In the genomic region with DNA sequence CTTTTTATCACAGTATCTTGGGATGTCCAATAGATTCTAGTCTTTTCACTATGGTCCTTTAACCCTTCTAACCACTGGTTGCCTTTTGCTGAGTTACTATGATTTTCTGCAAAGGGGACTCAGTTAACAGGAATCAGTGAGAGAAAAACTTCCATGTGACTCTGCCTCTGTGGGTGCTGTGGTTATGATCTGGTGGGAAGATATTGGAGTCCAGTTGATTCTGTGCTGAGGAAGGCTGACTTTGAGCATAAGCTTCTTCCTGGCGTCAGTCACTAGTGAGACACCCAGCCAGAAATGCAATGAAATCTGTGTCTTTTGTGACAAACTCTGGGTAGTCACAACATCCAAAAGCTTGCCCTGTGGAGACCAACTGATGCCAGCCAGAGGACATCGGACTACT, we compare ENCODE assay signal across 23 cellular contexts.
"Had no signal": no experiment of that assay in that cellular context is flagged by ENCODE, and none has a peak within 500 bp of the region (broad histone marks: within the 10 kb centered on the region; RNA-seq: fewer than 3 reads in every experiment).

No MANE protein-coding gene starts in this region.

- H3K27me3 ChIP-seq: body of pancreas, foreskin keratinocyte, tibial artery had no signal

- H3K9me3 Mint-ChIP-seq: activated B cell treated with CpG ODN at 0.5 μM for 24 hours; activated naive CD4-positive, alpha-beta T cell treated with anti-CD3 and anti-CD28 coated beads for 36 hours; activated naive CD8-positive, alpha-beta T cell treated with anti-CD3 and anti-CD28 coated beads, Interleukin-2, amount 10 ng/mL, durations not matched to agents 7 days and 5 days; dendritic cell treated with granulocyte-macrophage colony-stimulating factor and Interleukin-4, amounts not matched to agents 40 ng/mL and 50 ng/mL, for 4 days; naive B cell; stimulated activated naive CD8-positive, alpha-beta T cell treated with anti-CD3 and anti-CD28 coated beads, Interleukin-15, Interleukin-2, amounts not matched to agents 100 ng/mL and 50 ng/mL, for 24 hours had no signal

- H3K36me3 Mint-ChIP-seq: activated naive CD8-positive, alpha-beta T cell treated with anti-CD3 and anti-CD28 coated beads, Interleukin-2, amount 10 ng/mL, durations not matched to agents 7 days and 5 days; naive B cell had no signal

- ATAC-seq: body of pancreas, foreskin keratinocyte, left lobe of liver, lower lobe of right lung, mucosa of descending colon had no signal

- H3K4me3 ChIP-seq: body of pancreas, lower lobe of right lung, mucosa of descending colon, prostate gland, tibial artery had no signal

- H3K4me3 Mint-ChIP-seq: activated B cell treated with CpG ODN at 0.5 μM for 24 hours; activated naive CD4-positive, alpha-beta T cell treated with anti-CD3 and anti-CD28 coated beads for 36 hours; activated naive CD8-positive, alpha-beta T cell treated with anti-CD3 and anti-CD28 coated beads, Interleukin-2, amount 10 ng/mL, durations not matched to agents 7 days and 5 days; dendritic cell treated with granulocyte-macrophage colony-stimulating factor and Interleukin-4, amounts not matched to agents 40 ng/mL and 50 ng/mL, for 4 days; naive B cell; stimulated activated naive CD8-positive, alpha-beta T cell treated with anti-CD3 and anti-CD28 coated beads, Interleukin-15, Interleukin-2, amounts not matched to agents 100 ng/mL and 50 ng/mL, for 24 hours had no signal

- DNase-seq: activated B cell treated with CpG ODN at 0.5 μM for 24 hours; activated CD4-positive, alpha-beta T cell treated with anti-CD3 and anti-CD28 coated beads for 4 hours; activated CD4-positive, alpha-beta T cell treated with anti-CD3 and anti-CD28 coated beads, Interleukin-2, amount 50 U/mL, for 48 hours; activated effector memory CD4-positive, alpha-beta T cell treated with Interleukin-2 at 50 U/mL for 16 hours; activated naive CD4-positive, alpha-beta T cell treated with anti-CD3 and anti-CD28 coated beads for 36 hours; activated naive CD8-positive, alpha-beta T cell treated with anti-CD3 and anti-CD28 coated beads, Interleukin-2, amount 10 ng/mL, durations not matched to agents 7 days and 5 days; activated T-cell treated with anti-CD3 and anti-CD28 coated beads, Interleukin-2, amount 50 U/mL, for 48 hours; amniotic stem cell; body of pancreas; effector CD4-positive, alpha-beta T cell; foreskin keratinocyte; kidney; lower lobe of right lung; mesendoderm; mucosa of descending colon; naive B cell; stimulated activated CD4-positive, alpha-beta T cell treated with anti-CD3 and anti-CD28 coated beads, Interleukin-4, amount 100 ng/mL, for 4 hours; T-helper 9 cell; tibial artery had no signal

- H3K27ac ChIP-seq: body of pancreas, foreskin keratinocyte, lower lobe of right lung, prostate gland, tibial artery had no signal

- H3K27me3 Mint-ChIP-seq: activated naive CD8-positive, alpha-beta T cell treated with anti-CD3 and anti-CD28 coated beads, Interleukin-2, amount 10 ng/mL, durations not matched to agents 7 days and 5 days; dendritic cell treated with granulocyte-macrophage colony-stimulating factor and Interleukin-4, amounts not matched to agents 40 ng/mL and 50 ng/mL, for 4 days; naive B cell; stimulated activated naive CD8-positive, alpha-beta T cell treated with anti-CD3 and anti-CD28 coated beads, Interleukin-15, Interleukin-2, amounts not matched to agents 100 ng/mL and 50 ng/mL, for 24 hours had no signal

- H3K36me3 ChIP-seq: lower lobe of right lung, prostate gland, tibial artery had no signal

- H3K27ac Mint-ChIP-seq: activated B cell treated with CpG ODN at 0.5 μM for 24 hours; activated naive CD4-positive, alpha-beta T cell treated with anti-CD3 and anti-CD28 coated beads for 36 hours; activated naive CD8-positive, alpha-beta T cell treated with anti-CD3 and anti-CD28 coated beads, Interleukin-2, amount 10 ng/mL, durations not matched to agents 7 days and 5 days; dendritic cell treated with granulocyte-macrophage colony-stimulating factor and Interleukin-4, amounts not matched to agents 40 ng/mL and 50 ng/mL, for 4 days; naive B cell; stimulated activated naive CD8-positive, alpha-beta T cell treated with anti-CD3 and anti-CD28 coated beads, Interleukin-15, Interleukin-2, amounts not matched to agents 100 ng/mL and 50 ng/mL, for 24 hours had no signal
